In genomic region chr10:68318331-68319059, GRCh38 we compare ENCODE assay signal across 1 cellular context.
TF ChIP-seq lines count a peak whose summit lies in the region.

No MANE protein-coding gene starts in this region.

TF ChIP-seq in HepG2, 621 proteins besides CTCF, POLR2A, EP300 and RAD21 (continued from another document):
- TF ChIP-seq ZNF460 (CRISPR knock-in tag; IDR thresholded peaks at IDR 0.05; ENCODE audit: borderline replicate concordance) (no peak), CEBPG (CRISPR knock-in tag; IDR thresholded peaks at IDR 0.05) (peak; percentile 73), ZNF530 (CRISPR knock-in tag; IDR thresholded peaks at IDR 0.05; ENCODE audit: low read depth) (no peak), ZKSCAN1 (IDR thresholded peaks at IDR 0.05; ENCODE audit: low read length) (no peak), PLRG1 (conservative IDR thresholded peaks at IDR 0.05) (no peak), ZHX1 (CRISPR knock-in tag; IDR thresholded peaks at IDR 0.05; ENCODE audit: low read depth) (no peak), PRDM4 (CRISPR knock-in tag; IDR thresholded peaks at IDR 0.05; ENCODE audit: borderline replicate concordance) (no peak), ZIK1 (CRISPR knock-in tag; IDR thresholded peaks at IDR 0.05; ENCODE audit: borderline replicate concordance, low read depth) (no peak), TOPORS (CRISPR knock-in tag; IDR thresholded peaks at IDR 0.05) (no peak), MTA1 (CRISPR knock-in tag; IDR thresholded peaks at IDR 0.05; ENCODE audit: borderline replicate concordance) (no peak), MLLT10 (CRISPR knock-in tag; IDR thresholded peaks at IDR 0.05) (no peak), ZNF615 (CRISPR knock-in tag; IDR thresholded peaks at IDR 0.05; ENCODE audit: borderline replicate concordance) (no peak), TEAD3 (CRISPR knock-in tag; optimal IDR thresholded peaks at IDR 0.05; ENCODE audit: borderline replicate concordance) (no peak), ZSCAN20 (CRISPR knock-in tag; IDR thresholded peaks at IDR 0.05; ENCODE audit: borderline replicate concordance) (no peak)
- TF ChIP-seq, protein P1, sequence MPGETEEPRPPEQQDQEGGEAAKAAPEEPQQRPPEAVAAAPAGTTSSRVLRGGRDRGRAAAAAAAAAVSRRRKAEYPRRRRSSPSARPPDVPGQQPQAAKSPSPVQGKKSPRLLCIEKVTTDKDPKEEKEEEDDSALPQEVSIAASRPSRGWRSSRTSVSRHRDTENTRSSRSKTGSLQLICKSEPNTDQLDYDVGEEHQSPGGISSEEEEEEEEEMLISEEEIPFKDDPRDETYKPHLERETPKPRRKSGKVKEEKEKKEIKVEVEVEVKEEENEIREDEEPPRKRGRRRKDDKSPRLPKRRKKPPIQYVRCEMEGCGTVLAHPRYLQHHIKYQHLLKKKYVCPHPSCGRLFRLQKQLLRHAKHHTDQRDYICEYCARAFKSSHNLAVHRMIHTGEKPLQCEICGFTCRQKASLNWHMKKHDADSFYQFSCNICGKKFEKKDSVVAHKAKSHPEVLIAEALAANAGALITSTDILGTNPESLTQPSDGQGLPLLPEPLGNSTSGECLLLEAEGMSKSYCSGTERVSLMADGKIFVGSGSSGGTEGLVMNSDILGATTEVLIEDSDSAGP (CRISPR knock-in tag; IDR thresholded peaks at IDR 0.05; ENCODE audit: borderline replicate concordance): no peak
- TF ChIP-seq, protein P2, sequence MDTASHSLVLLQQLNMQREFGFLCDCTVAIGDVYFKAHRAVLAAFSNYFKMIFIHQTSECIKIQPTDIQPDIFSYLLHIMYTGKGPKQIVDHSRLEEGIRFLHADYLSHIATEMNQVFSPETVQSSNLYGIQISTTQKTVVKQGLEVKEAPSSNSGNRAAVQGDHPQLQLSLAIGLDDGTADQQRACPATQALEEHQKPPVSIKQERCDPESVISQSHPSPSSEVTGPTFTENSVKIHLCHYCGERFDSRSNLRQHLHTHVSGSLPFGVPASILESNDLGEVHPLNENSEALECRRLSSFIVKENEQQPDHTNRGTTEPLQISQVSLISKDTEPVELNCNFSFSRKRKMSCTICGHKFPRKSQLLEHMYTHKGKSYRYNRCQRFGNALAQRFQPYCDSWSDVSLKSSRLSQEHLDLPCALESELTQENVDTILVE (CRISPR knock-in tag; IDR thresholded peaks at IDR 0.05): no peak
- TF ChIP-seq, protein P3, sequence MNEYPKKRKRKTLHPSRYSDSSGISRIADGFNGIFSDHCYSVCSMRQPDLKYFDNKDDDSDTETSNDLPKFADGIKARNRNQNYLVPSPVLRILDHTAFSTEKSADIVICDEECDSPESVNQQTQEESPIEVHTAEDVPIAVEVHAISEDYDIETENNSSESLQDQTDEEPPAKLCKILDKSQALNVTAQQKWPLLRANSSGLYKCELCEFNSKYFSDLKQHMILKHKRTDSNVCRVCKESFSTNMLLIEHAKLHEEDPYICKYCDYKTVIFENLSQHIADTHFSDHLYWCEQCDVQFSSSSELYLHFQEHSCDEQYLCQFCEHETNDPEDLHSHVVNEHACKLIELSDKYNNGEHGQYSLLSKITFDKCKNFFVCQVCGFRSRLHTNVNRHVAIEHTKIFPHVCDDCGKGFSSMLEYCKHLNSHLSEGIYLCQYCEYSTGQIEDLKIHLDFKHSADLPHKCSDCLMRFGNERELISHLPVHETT (CRISPR knock-in tag; conservative IDR thresholded peaks at IDR 0.05): no peak
